Comparison of ENCODE assay signal across 8 cellular contexts in the genomic region with DNA sequence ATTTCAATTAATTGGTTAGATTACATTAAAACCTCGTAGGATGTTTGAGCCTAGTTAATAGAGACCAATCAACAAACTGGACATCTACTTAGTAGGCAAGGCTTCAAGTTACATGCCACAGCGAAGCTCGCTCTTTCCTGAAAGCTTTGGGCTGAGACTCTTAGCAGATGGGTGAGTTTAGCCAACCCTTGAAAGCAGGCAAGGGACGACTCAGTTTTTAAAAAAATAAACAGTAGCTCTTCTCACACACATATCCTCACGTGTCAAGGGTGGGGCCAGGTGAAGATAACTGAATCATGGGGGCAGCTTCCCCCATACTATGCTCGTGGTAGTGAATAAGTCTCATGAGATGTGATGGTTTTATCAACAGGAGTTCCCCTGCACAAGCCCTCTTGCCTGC. TPM values are rescaled to one million over a fixed set of nuclear protein-coding genes. Genes with fewer than 3 reads are reported as not detected.
DNase-seq lines count a peak whose midpoint lies in the region; ATAC-seq lines count a peak whose summit lies in the region.

No MANE protein-coding gene starts in this region.

- H3K9me3 ChIP-seq in SJSA1 (replicated peaks), result no peaks in the 10 kb centered on the region

- DNase-seq in DMS 273 (lab: John Stamatoyannopoulos, UW; ENCODE audit: unreplicated experiment), result peak; percentile 42
- DNase-seq in DMS 273 treated with DMSO at 0.1 percent for 48 hours (lab: John Stamatoyannopoulos, UW), result no peak
- DNase-seq in SJSA1 (ENCODE audit: low read depth in 1 of 2, low spot score in 2 of 2), result peak in 1 of 2 experiments; percentile 12
- peak; percentile 14 for DNase-seq in fibroblast of gingiva (ENCODE audit: low read depth)
- DNase-seq in kidney glomerular epithelial cell (lab: John Stamatoyannopoulos, UW), result no peak
- DNase-seq in hypothalamus (lab: John Stamatoyannopoulos, UW), result no peak

- no peak for ATAC-seq in HG02973 (IDR thresholded peaks at IDR 0.05; ENCODE audit: unreplicated experiment)

- H3K27me3 ChIP-seq in SJSA1 (replicated peaks), result no peaks in the 10 kb centered on the region

- H3K4me3 ChIP-seq in SJSA1, result peak overlapping the region; percentile 65
- peak overlapping the region; percentile 58 to 79 (median 63) for H3K4me3 ChIP-seq in skin epidermis

- peaks cover 13% of the 10 kb centered on the region for H3K4me1 ChIP-seq in SJSA1 (replicated peaks)

- H3K36me3 ChIP-seq in SJSA1, result peaks cover 4% of the 10 kb centered on the region

- H3K27ac ChIP-seq in SJSA1 (no peak overlapping the region), skin epidermis (no peak overlapping the region)

RNA-seq across cellular contexts. Expression of a gene that starts 0.8 kb away (rescaled TPM):
- total RNA-seq in SJSA1 (2014; rRNA removed; shearing (Covaris generic)), result 4.6 and 10.6 TPM in 2 replicates

RNA-seq across cellular contexts. Expression of a gene that starts 40.3 kb away (rescaled TPM):
- 121 and 275 TPM in 2 replicates for total RNA-seq in SJSA1 (2014; rRNA removed; shearing (Covaris generic))

Comparison
In these comparisons a context has a peak if more than half of its experiments do, and no peak if none do; other contexts are left out.
1. DNase-seq: peak in DMS 273 (single experiment) and fibroblast of gingiva (single experiment); none in DMS 273 treated with DMSO at 0.1 percent for 48 hours (single experiment), kidney glomerular epithelial cell (single experiment) and hypothalamus (0 of 51).